2 cellular contexts compared by ENCODE assay signal in genomic region chr12:6181583-6182278, GRCh38.
TF ChIP-seq lines count a peak whose summit lies in the region.

No MANE protein-coding gene starts in this region.

TF ChIP-seq in SK-N-SH, 30 proteins besides CTCF, POLR2A, EP300 and RAD21 (continued from another document):
- TF ChIP-seq FOSL2 (IDR thresholded peaks at IDR 0.05; ENCODE audit: borderline replicate concordance, low read depth) (no peak), USF2 (IDR thresholded peaks at IDR 0.05; ENCODE audit: borderline replicate concordance, low read depth, low read length) (no peak), FOXJ3 (CRISPR knock-in tag; IDR thresholded peaks at IDR 0.05) (no peak), RCOR1 (IDR thresholded peaks at IDR 0.05; ENCODE audit: low read length) (no peak)

TF ChIP-seq in SK-N-SH treated with all-trans-retinoic acid at 6 μM for 48 hours, 23 proteins besides CTCF, POLR2A, EP300 and RAD21 (continued from another document):
- TF ChIP-seq POU6F1 (CRISPR knock-in tag; IDR thresholded peaks at IDR 0.05; ENCODE audit: borderline replicate concordance, low read depth) (no peak), CSDC2 (CRISPR knock-in tag; IDR thresholded peaks at IDR 0.05) (no peak), ZFP3 (CRISPR knock-in tag; IDR thresholded peaks at IDR 0.05) (no peak), CSRNP3 (CRISPR knock-in tag; IDR thresholded peaks at IDR 0.05) (no peak), CREB5 (CRISPR knock-in tag; IDR thresholded peaks at IDR 0.05; ENCODE audit: low read depth) (no peak), ARNTL (CRISPR knock-in tag; IDR thresholded peaks at IDR 0.05; ENCODE audit: borderline replicate concordance, low read depth) (no peak), TOX (CRISPR knock-in tag; IDR thresholded peaks at IDR 0.05; ENCODE audit: borderline replicate concordance) (no peak), PPARA (CRISPR knock-in tag; IDR thresholded peaks at IDR 0.05; ENCODE audit: borderline replicate concordance) (no peak)
- TF ChIP-seq, protein P1, sequence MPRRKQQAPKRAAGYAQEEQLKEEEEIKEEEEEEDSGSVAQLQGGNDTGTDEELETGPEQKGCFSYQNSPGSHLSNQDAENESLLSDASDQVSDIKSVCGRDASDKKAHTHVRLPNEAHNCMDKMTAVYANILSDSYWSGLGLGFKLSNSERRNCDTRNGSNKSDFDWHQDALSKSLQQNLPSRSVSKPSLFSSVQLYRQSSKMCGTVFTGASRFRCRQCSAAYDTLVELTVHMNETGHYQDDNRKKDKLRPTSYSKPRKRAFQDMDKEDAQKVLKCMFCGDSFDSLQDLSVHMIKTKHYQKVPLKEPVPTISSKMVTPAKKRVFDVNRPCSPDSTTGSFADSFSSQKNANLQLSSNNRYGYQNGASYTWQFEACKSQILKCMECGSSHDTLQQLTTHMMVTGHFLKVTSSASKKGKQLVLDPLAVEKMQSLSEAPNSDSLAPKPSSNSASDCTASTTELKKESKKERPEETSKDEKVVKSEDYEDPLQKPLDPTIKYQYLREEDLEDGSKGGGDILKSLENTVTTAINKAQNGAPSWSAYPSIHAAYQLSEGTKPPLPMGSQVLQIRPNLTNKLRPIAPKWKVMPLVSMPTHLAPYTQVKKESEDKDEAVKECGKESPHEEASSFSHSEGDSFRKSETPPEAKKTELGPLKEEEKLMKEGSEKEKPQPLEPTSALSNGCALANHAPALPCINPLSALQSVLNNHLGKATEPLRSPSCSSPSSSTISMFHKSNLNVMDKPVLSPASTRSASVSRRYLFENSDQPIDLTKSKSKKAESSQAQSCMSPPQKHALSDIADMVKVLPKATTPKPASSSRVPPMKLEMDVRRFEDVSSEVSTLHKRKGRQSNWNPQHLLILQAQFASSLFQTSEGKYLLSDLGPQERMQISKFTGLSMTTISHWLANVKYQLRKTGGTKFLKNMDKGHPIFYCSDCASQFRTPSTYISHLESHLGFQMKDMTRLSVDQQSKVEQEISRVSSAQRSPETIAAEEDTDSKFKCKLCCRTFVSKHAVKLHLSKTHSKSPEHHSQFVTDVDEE (CRISPR knock-in tag; IDR thresholded peaks at IDR 0.05): no peak
